17 cellular contexts compared by ENCODE assay signal in the genomic region with DNA sequence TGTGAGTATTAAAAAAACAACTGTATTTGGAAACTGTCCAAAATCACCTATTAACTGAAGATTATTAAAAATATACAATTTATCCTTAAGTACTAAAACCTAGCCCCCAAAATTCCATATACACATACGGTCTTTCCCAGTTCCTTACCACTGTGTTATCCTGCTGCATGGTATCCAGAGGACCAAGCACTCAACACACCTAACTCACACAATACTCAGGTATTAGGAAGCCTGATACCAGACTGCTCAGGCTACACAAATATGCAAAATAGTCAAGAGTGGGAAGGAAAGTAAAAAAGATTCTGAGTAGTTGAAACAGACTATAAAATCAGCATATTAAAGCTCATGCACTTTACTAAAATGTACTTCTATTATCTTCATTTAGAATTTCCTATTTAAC.
A peak's percentile ranks its signal among the peaks of the same experiment; 100 is the strongest.
DNase-seq lines count a peak whose midpoint lies in the region; ATAC-seq and TF ChIP-seq lines count a peak whose summit lies in the region.
"Had no signal": no experiment of that assay in that cellular context is flagged by ENCODE, and none has a peak within 500 bp of the region (broad histone marks: within the 10 kb centered on the region; RNA-seq: fewer than 3 reads in every experiment).

No MANE protein-coding gene starts in this region.

- peaks cover 44% of the 10 kb centered on the region for H3K36me3 Mint-ChIP-seq in activated CD8-positive, alpha-beta T cell treated with anti-CD3 and anti-CD28 coated beads, Interleukin-2, amount 10 ng/mL, durations not matched to agents 7 days and 5 days (ENCODE audit: low read depth)

- DNase-seq in left ventricle myocardium inferior (no peak), cardiac septum (ENCODE audit: low spot score) (no peak), left lung (no peak), upper lobe of right lung (no peak), H4 (ENCODE audit: low spot score) (no peak), ecto neural progenitor cell (ENCODE audit: low spot score) (no peak)
- no peak for DNase-seq in activated CD8-positive, alpha-beta T cell treated with anti-CD3 and anti-CD28 coated beads, Interleukin-2, amount 10 ng/mL, durations not matched to agents 7 days and 5 days
- DNase-seq: ACHN; C1 segment of cervical spinal cord; CD8-positive, alpha-beta T cell; COR-L47; DMS153; DMS79 treated with DMSO at 0.1 percent for 48 hours; GDM1 had no signal

- H3K9me3 Mint-ChIP-seq in activated CD8-positive, alpha-beta T cell treated with anti-CD3 and anti-CD28 coated beads, Interleukin-2, amount 10 ng/mL, durations not matched to agents 7 days and 5 days (ENCODE audit: insufficient read depth): no peaks in the 10 kb centered on the region
- H3K9me3 Mint-ChIP-seq: CD8-positive, alpha-beta T cell had no signal

- TF ChIP-seq CTCF in left ventricle myocardium inferior (IDR thresholded peaks at IDR 0.05; ENCODE audit: borderline replicate concordance) (no peak), left lung (IDR thresholded peaks at IDR 0.05) (no peak), upper lobe of right lung (IDR thresholded peaks at IDR 0.05) (no peak)

- H3K4me3 Mint-ChIP-seq in activated CD8-positive, alpha-beta T cell treated with anti-CD3 and anti-CD28 coated beads, Interleukin-2, amount 10 ng/mL, durations not matched to agents 7 days and 5 days: no peak overlapping the region
- H3K4me3 Mint-ChIP-seq: CD8-positive, alpha-beta T cell had no signal

- intact Hi-C loops in left ventricle myocardium inferior (cut with micrococcal nuclease): no loop called here
- intact Hi-C loops in cardiac septum (cut with DNase I): no loop called here
- intact Hi-C loops in left lung (cut with DNase I): no loop called here
- intact Hi-C loops in upper lobe of right lung (cut with DNase I): no loop called here

- H3K4me1 ChIP-seq in left ventricle myocardium inferior: peaks cover 4% of the 10 kb centered on the region
- no peaks in the 10 kb centered on the region for H3K4me1 ChIP-seq in left lung
- no peaks in the 10 kb centered on the region for H3K4me1 ChIP-seq in upper lobe of right lung

- peaks cover 56% of the 10 kb centered on the region for H3K36me3 ChIP-seq in left ventricle myocardium inferior
- peaks cover 0 to 67% of the 10 kb centered on the region in 2 donors for H3K36me3 ChIP-seq in left lung
- peaks cover 51% of the 10 kb centered on the region for H3K36me3 ChIP-seq in upper lobe of right lung

- no peak for ATAC-seq in activated CD8-positive, alpha-beta T cell treated with anti-CD3 and anti-CD28 coated beads, Interleukin-2, amount 10 ng/mL, durations not matched to agents 7 days and 5 days
- ATAC-seq in left lung (peak; percentile 75), upper lobe of right lung (peak; percentile 61), GM21619 (IDR thresholded peaks at IDR 0.05; ENCODE audit: unreplicated experiment) (no peak)
- ATAC-seq: CD8-positive, alpha-beta T cell; HCT116 had no signal

- CTCF ChIA-PET in activated CD8-positive, alpha-beta T cell treated with anti-CD3 and anti-CD28 coated beads, Interleukin-2, amount 10 ng/mL, durations not matched to agents 7 days and 5 days (lab: Charles Lee): interaction anchor here (1.0 to 1.3 kb wide), 2 partner anchors 17 to 65 kb away, joined by 3 read pairs; no protein-coding TSS in a partner anchor

- peak overlapping the region; percentile 60 for H3K27ac Mint-ChIP-seq in activated CD8-positive, alpha-beta T cell treated with anti-CD3 and anti-CD28 coated beads, Interleukin-2, amount 10 ng/mL, durations not matched to agents 7 days and 5 days
- H3K27ac Mint-ChIP-seq: CD8-positive, alpha-beta T cell had no signal

- H3K4me1 Mint-ChIP-seq in activated CD8-positive, alpha-beta T cell treated with anti-CD3 and anti-CD28 coated beads, Interleukin-2, amount 10 ng/mL, durations not matched to agents 7 days and 5 days (ENCODE audit: low read depth): no peaks in the 10 kb centered on the region

- POLR2A ChIA-PET in activated CD8-positive, alpha-beta T cell treated with anti-CD3 and anti-CD28 coated beads, Interleukin-2, amount 10 ng/mL, durations not matched to agents 7 days and 5 days (lab: Charles Lee): interaction anchor here (0.6 kb wide), 1 partner anchor 225 kb away, joined by 3 read pairs; no protein-coding TSS in a partner anchor

- H3K27me3 ChIP-seq in left ventricle myocardium inferior (ENCODE audit: low read depth): no peaks in the 10 kb centered on the region
- no peaks in the 10 kb centered on the region for H3K27me3 ChIP-seq in left lung
- no peaks in the 10 kb centered on the region for H3K27me3 ChIP-seq in upper lobe of right lung

- H3K9me3 ChIP-seq in left ventricle myocardium inferior (replicated peaks) (no peaks in the 10 kb centered on the region), left lung (no peaks in the 10 kb centered on the region), upper lobe of right lung (no peaks in the 10 kb centered on the region)

- H3K27ac ChIP-seq in left ventricle myocardium inferior (replicated peaks) (peak overlapping the region; percentile 18), left lung (no peak overlapping the region), upper lobe of right lung (no peak overlapping the region)
- H3K27ac ChIP-seq: HL-60 had no signal

- H3K4me3 ChIP-seq in left ventricle myocardium inferior: no peak overlapping the region
- H3K4me3 ChIP-seq in left lung: no peak overlapping the region
- no peak overlapping the region for H3K4me3 ChIP-seq in upper lobe of right lung

- no peaks in the 10 kb centered on the region for H3K27me3 Mint-ChIP-seq in activated CD8-positive, alpha-beta T cell treated with anti-CD3 and anti-CD28 coated beads, Interleukin-2, amount 10 ng/mL, durations not matched to agents 7 days and 5 days (ENCODE audit: low read depth)

Comparison
In these comparisons a context has a peak if more than half of its experiments do, and no peak if none do; other contexts are left out.
1. ATAC-seq: peak in left lung (single experiment) and upper lobe of right lung (single experiment); none in activated CD8-positive, alpha-beta T cell treated with anti-CD3 and anti-CD28 coated beads, Interleukin-2, amount 10 ng/mL, durations not matched to agents 7 days and 5 days (single experiment) and GM21619 (single experiment).